19 cellular contexts compared by ENCODE assay signal in the genomic region with DNA sequence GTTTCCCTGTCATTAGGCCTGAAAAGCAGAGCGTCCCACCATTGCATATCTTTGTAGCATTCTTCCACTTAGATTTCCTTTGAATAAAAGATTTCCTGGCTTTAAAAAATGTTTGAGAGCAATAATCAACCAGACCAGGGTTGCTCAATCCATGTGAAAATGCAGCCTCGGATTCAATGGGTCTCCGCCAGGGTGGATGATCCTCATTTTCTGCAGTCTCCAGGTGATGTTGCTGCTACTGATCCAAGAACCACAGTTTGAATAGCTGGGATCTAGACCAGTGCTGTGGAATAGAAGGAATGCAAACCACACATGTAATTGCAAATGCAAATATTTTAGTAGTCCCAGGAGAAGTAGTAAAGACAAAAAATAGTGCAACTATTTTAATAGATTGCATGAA.
"Had no signal": no experiment of that assay in that cellular context is flagged by ENCODE, and none has a peak within 500 bp of the region (broad histone marks: within the 10 kb centered on the region; RNA-seq: fewer than 3 reads in every experiment).

No MANE protein-coding gene starts in this region.

- H3K27me3 ChIP-seq: MG63, SJSA1 had no signal

- H3K27ac ChIP-seq: SJSA1, SK-N-MC had no signal

- H3K36me3 ChIP-seq: MG63, SJSA1 had no signal

- ATAC-seq: HepG2 had no signal

- DNase-seq: IMR-90, Karpas-422, KG1, MG63, NCI-H1092, NCI-H1436, NCI-H187, NCI-H2029 treated with DMSO at 0.1 percent for 48 hours, NCI-H2171 treated with DMSO at 0.1 percent for 48 hours, NCI-H345, NCI-H446 treated with DMSO at 0.1 percent for 48 hours, NCI-H510A treated with DMSO at 0.1 percent for 48 hours, NCI-H69, NCI-H774, Right ventricle myocardium superior, SIG-M5 had no signal

- H3K4me3 ChIP-seq: MG63, SJSA1, SK-N-MC had no signal

- H3K4me1 ChIP-seq: SJSA1 had no signal

- H3K9me3 ChIP-seq: MG63 had no signal
